Comparison of ENCODE assay signal across 29 cellular contexts in the genomic region with DNA sequence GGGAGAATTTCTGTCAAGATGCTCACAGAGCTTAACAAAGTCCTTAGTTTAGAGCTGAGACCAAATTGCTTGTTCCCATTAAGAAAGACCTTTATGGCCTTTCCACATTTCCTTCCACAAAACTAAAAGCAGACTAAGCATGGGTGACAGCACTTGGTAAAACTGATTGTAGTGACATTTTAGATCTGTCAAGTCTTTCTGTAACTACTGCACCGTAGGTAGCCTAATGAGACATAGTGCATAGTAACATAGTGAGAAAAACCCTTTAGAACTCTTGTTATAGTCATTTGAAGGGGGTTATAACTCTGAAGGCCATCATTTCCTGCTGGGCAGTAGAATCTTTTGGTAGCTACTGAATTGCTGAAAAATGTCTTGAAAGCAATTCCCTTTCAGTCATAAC.
"Had no signal": no experiment of that assay in that cellular context is flagged by ENCODE, and none has a peak within 500 bp of the region (broad histone marks: within the 10 kb centered on the region; RNA-seq: fewer than 3 reads in every experiment).

No MANE protein-coding gene starts in this region.

- FAIRE-seq: urothelium cell line had no signal

- H3K27me3 ChIP-seq: stomach, suprapubic skin, testis, thyroid gland, tibial artery, tibial nerve, transverse colon, upper lobe of left lung, upper lobe of right lung, uterus, vagina had no signal

- H3K9me3 Mint-ChIP-seq: stimulated activated memory B cell treated with anti-CD40 and anti-IgM and Interleukin-4, amounts not matched to agents 10 μg/mL and 1 μg/mL and 100 μg/mL, for 72 hours; stimulated activated naive CD8-positive, alpha-beta T cell treated with anti-CD3 and anti-CD28 coated beads, Interleukin-15, Interleukin-2, amounts not matched to agents 100 ng/mL and 50 ng/mL, for 24 hours; type B pancreatic cell had no signal

- H3K27ac ChIP-seq: stomach, suprapubic skin, testis, thoracic aorta, thyroid gland, tibial artery, tibial nerve, transverse colon, upper lobe of left lung, upper lobe of right lung, uterus, vagina had no signal

- ATAC-seq: stimulated activated effector memory CD8-positive, alpha-beta T cell treated with anti-CD3 and anti-CD28 coated beads, Interleukin-12 subunit alpha, Interleukin-12 subunit beta, amount 100 ng/mL, for 72 hours; stimulated activated memory B cell treated with anti-CD40 and anti-IgM and Interleukin-4, amounts not matched to agents 10 μg/mL and 1 μg/mL and 100 μg/mL, for 72 hours; stimulated activated naive B cell treated with anti-CD40 and anti-IgM and Interleukin-4, amounts not matched to agents 10 μg/mL and 1 μg/mL and 100 μg/mL, for 72 hours; stimulated activated naive CD8-positive, alpha-beta T cell treated with anti-CD3 and anti-CD28 coated beads, Interleukin-15, amount 100 ng/mL, for 72 hours; stimulated activated naive CD8-positive, alpha-beta T cell treated with anti-CD3 and anti-CD28 coated beads, Interleukin-15, Interleukin-2, amounts not matched to agents 100 U/mL and 50 U/mL, for 24 hours; upper lobe of right lung had no signal

- H3K36me3 Mint-ChIP-seq: stimulated activated effector memory CD8-positive, alpha-beta T cell treated with anti-CD3 and anti-CD28 coated beads, Interleukin-12 subunit alpha, Interleukin-12 subunit beta, amount 100 ng/mL, for 72 hours; stimulated activated memory B cell treated with anti-CD40 and anti-IgM and Interleukin-4, amounts not matched to agents 10 μg/mL and 1 μg/mL and 100 μg/mL, for 72 hours; stimulated activated naive B cell treated with anti-CD40 and anti-IgM and Interleukin-4, amounts not matched to agents 10 μg/mL and 1 μg/mL and 100 μg/mL, for 72 hours; type B pancreatic cell had no signal

- H3K36me3 ChIP-seq: stomach, suprapubic skin, thoracic aorta, thyroid gland, tibial artery, tibial nerve, transverse colon, upper lobe of left lung, upper lobe of right lung, uterus, vagina had no signal

- H3K27me3 Mint-ChIP-seq: stimulated activated memory B cell treated with anti-CD40 and anti-IgM and Interleukin-4, amounts not matched to agents 10 μg/mL and 1 μg/mL and 100 μg/mL, for 72 hours; stimulated activated naive B cell treated with anti-CD40 and anti-IgM and Interleukin-4, amounts not matched to agents 10 μg/mL and 1 μg/mL and 100 μg/mL, for 72 hours; stimulated activated naive CD8-positive, alpha-beta T cell treated with anti-CD3 and anti-CD28 coated beads, Interleukin-15, amount 100 ng/mL, for 72 hours; stimulated activated naive CD8-positive, alpha-beta T cell treated with anti-CD3 and anti-CD28 coated beads, Interleukin-15, Interleukin-2, amounts not matched to agents 100 ng/mL and 50 ng/mL, for 24 hours; type B pancreatic cell had no signal

- H3K27ac Mint-ChIP-seq: stimulated activated effector memory CD8-positive, alpha-beta T cell treated with anti-CD3 and anti-CD28 coated beads, Interleukin-12 subunit alpha, Interleukin-12 subunit beta, amount 100 ng/mL, for 72 hours; stimulated activated memory B cell treated with anti-CD40 and anti-IgM and Interleukin-4, amounts not matched to agents 10 μg/mL and 1 μg/mL and 100 μg/mL, for 72 hours; stimulated activated naive B cell treated with anti-CD40 and anti-IgM and Interleukin-4, amounts not matched to agents 10 μg/mL and 1 μg/mL and 100 μg/mL, for 72 hours; stimulated activated naive CD8-positive, alpha-beta T cell treated with anti-CD3 and anti-CD28 coated beads, Interleukin-15, amount 100 ng/mL, for 72 hours; stimulated activated naive CD8-positive, alpha-beta T cell treated with anti-CD3 and anti-CD28 coated beads, Interleukin-15, Interleukin-2, amounts not matched to agents 100 ng/mL and 50 ng/mL, for 24 hours; type B pancreatic cell had no signal

- DNase-seq: stimulated activated CD4-positive, alpha-beta T cell treated with anti-CD3 and anti-CD28 coated beads, Interleukin-2, amount 100 ng/mL, for 48 hours; stimulated activated CD4-positive, alpha-beta T cell treated with anti-CD3 and anti-CD28 coated beads, Interleukin-4, amount 100 ng/mL, for 1 hour; stimulated activated CD4-positive, alpha-beta T cell treated with anti-CD3 and anti-CD28 coated beads, Interleukin-4, amount 100 ng/mL, for 24 hours; stimulated activated CD4-positive, alpha-beta T cell treated with anti-CD3 and anti-CD28 coated beads, Interleukin-4, amount 100 ng/mL, for 4 hours; stimulated activated CD8-positive, alpha-beta memory T cell treated with anti-CD3 and anti-CD28 coated beads, Interleukin-4, amount 100 ng/mL, for 48 hours; stimulated activated naive B cell treated with anti-CD40 and anti-IgM and Interleukin-4, amounts not matched to agents 10 μg/mL and 1 μg/mL and 100 μg/mL, for 72 hours; stimulated activated naive CD4-positive, alpha-beta T cell; stimulated activated naive CD4-positive, alpha-beta T cell treated with Interleukin-2 at 50 U/mL for 16 hours; stimulated activated naive CD8-positive, alpha-beta T cell treated with anti-CD3 and anti-CD28 coated beads, Interleukin-15, amount 100 ng/mL, for 72 hours; stimulated activated naive CD8-positive, alpha-beta T cell treated with anti-CD3 and anti-CD28 coated beads, Interleukin-15, Interleukin-2, amounts not matched to agents 100 U/mL and 50 U/mL, for 24 hours; stomach; substantia nigra; testis; thyroid gland; tibial artery; transverse colon; trophoblast cell; upper lobe of left lung; upper lobe of right lung; uterus had no signal

- H3K4me3 ChIP-seq: stomach, suprapubic skin, testis, thoracic aorta, thyroid gland, tibial artery, tibial nerve, transverse colon, upper lobe of left lung, upper lobe of right lung, uterus, vagina had no signal

- H3K4me3 Mint-ChIP-seq: stimulated activated effector memory CD8-positive, alpha-beta T cell treated with anti-CD3 and anti-CD28 coated beads, Interleukin-12 subunit alpha, Interleukin-12 subunit beta, amount 100 ng/mL, for 72 hours; stimulated activated memory B cell treated with anti-CD40 and anti-IgM and Interleukin-4, amounts not matched to agents 10 μg/mL and 1 μg/mL and 100 μg/mL, for 72 hours; stimulated activated naive B cell treated with anti-CD40 and anti-IgM and Interleukin-4, amounts not matched to agents 10 μg/mL and 1 μg/mL and 100 μg/mL, for 72 hours; stimulated activated naive CD8-positive, alpha-beta T cell treated with anti-CD3 and anti-CD28 coated beads, Interleukin-15, amount 100 ng/mL, for 72 hours; stimulated activated naive CD8-positive, alpha-beta T cell treated with anti-CD3 and anti-CD28 coated beads, Interleukin-15, Interleukin-2, amounts not matched to agents 100 ng/mL and 50 ng/mL, for 24 hours; type B pancreatic cell had no signal

- H3K4me1 ChIP-seq: stomach, suprapubic skin, testis, thyroid gland, tibial artery, tibial nerve, transverse colon, upper lobe of left lung, upper lobe of right lung, uterus, vagina had no signal

- H3K4me1 Mint-ChIP-seq: stimulated activated effector memory CD8-positive, alpha-beta T cell treated with anti-CD3 and anti-CD28 coated beads, Interleukin-12 subunit alpha, Interleukin-12 subunit beta, amount 100 ng/mL, for 72 hours; stimulated activated memory B cell treated with anti-CD40 and anti-IgM and Interleukin-4, amounts not matched to agents 10 μg/mL and 1 μg/mL and 100 μg/mL, for 72 hours; stimulated activated naive B cell treated with anti-CD40 and anti-IgM and Interleukin-4, amounts not matched to agents 10 μg/mL and 1 μg/mL and 100 μg/mL, for 72 hours; stimulated activated naive CD8-positive, alpha-beta T cell treated with anti-CD3 and anti-CD28 coated beads, Interleukin-15, amount 100 ng/mL, for 72 hours had no signal

- H3K9me3 ChIP-seq: stomach, suprapubic skin, testis, thoracic aorta, thyroid gland, tibial artery, tibial nerve, upper lobe of left lung, upper lobe of right lung, uterus, vagina had no signal
